In genomic region chr12:111766608-111767361, GRCh38 we compare ENCODE assay signal across 8 cellular contexts. TPM values are rescaled to one million over a fixed set of nuclear protein-coding genes. Genes with fewer than 3 reads are reported as not detected.
DNase-seq lines count a peak whose midpoint lies in the region; FAIRE-seq and TF ChIP-seq lines count a peak whose summit lies in the region.

Gene ALDH2, plus strand, starts transcription at chr12:111766933. Its CDS starts 50 bp downstream, at chr12:111766983.

- in situ Hi-C loops in KBM-7 (cut with MboI; ENCODE audit: low pct_unique_long_range_greater_than_20kb, low sequenced_read_pairs), result no loop called here

- intact Hi-C loops in head of caudate nucleus (cut with DNase I), result no loop called here
- intact Hi-C loops in uterus (cut with DNase I; ENCODE audit: low total_unique reads), result no loop called here

- no peaks in the 10 kb centered on the region for H3K36me3 ChIP-seq in uterus

- peaks cover 3% of the 10 kb centered on the region for H3K36me3 Mint-ChIP-seq in activated naive CD8-positive, alpha-beta T cell treated with anti-CD3 and anti-CD28 coated beads for 36 hours

- H3K27me3 Mint-ChIP-seq in activated naive CD8-positive, alpha-beta T cell treated with anti-CD3 and anti-CD28 coated beads for 36 hours, result peaks cover 32% of the 10 kb centered on the region

- H3K4me1 Mint-ChIP-seq in activated naive CD8-positive, alpha-beta T cell treated with anti-CD3 and anti-CD28 coated beads for 36 hours, result peaks cover 9% of the 10 kb centered on the region

- peaks cover 8 to 10% of the 10 kb centered on the region in 2 donors for H3K4me1 ChIP-seq in uterus

- peak within 1 kb of the TSS; percentile 76 to 86 for H3K4me3 ChIP-seq in uterus

- peak within 1 kb of the TSS; percentile 78 for H3K4me3 Mint-ChIP-seq in activated naive CD8-positive, alpha-beta T cell treated with anti-CD3 and anti-CD28 coated beads for 36 hours

- no peak for FAIRE-seq in D721Med (lab: Jason Lieb, UNC)

- TF ChIP-seq CTCF in D721Med (IDR thresholded peaks at IDR 0.05; ENCODE audit: insufficient read depth, missing control alignments) (no peak), uterus (IDR thresholded peaks at IDR 0.05) (peak in 2 of 4 experiments; percentile 29 to 32)

- H3K9me3 Mint-ChIP-seq in activated naive CD8-positive, alpha-beta T cell treated with anti-CD3 and anti-CD28 coated beads for 36 hours, result no peaks in the 10 kb centered on the region

- H3K27ac Mint-ChIP-seq in activated naive CD8-positive, alpha-beta T cell treated with anti-CD3 and anti-CD28 coated beads for 36 hours, result peak within 1 kb of the TSS; percentile 74

- H3K9me3 ChIP-seq in uterus, result no peaks in the 10 kb centered on the region

- H3K27ac ChIP-seq in uterus, result peak within 1 kb of the TSS; percentile 83 to 92

- H3K27me3 ChIP-seq in uterus, result no peaks in the 10 kb centered on the region

- DNase-seq in D721Med (ENCODE audit: insufficient read length, low spot score) (peak; percentile 87), HCEC 1CT (peak; percentile 20), NCI-H82 (lab: John Stamatoyannopoulos, UW) (peak; percentile 88), head of caudate nucleus (peak; percentile 26 to 91 (median 81)), occipital lobe (lab: John Stamatoyannopoulos, UW) (peak; percentile 75), uterus (peak; percentile 81 to 82), KBM-7 (no peak)
- DNase-seq in activated naive CD8-positive, alpha-beta T cell treated with anti-CD3 and anti-CD28 coated beads for 36 hours, result peak; percentile 53

- TF ChIP-seq POLR2A in uterus (IDR thresholded peaks at IDR 0.05), result peak; percentile 72 to 90

RNA-seq across cellular contexts. Expression of gene ALDH2, which starts in this region (rescaled TPM):
- total RNA-seq in activated naive CD8-positive, alpha-beta T cell treated with anti-CD3 and anti-CD28 coated beads for 36 hours, result 1 to 10 TPM; 1.4 to 1.6 TPM
- total RNA-seq in occipital lobe (15.4 TPM), uterus (100 to 1,000 TPM in 1 of 4 donors, 10 to 100 TPM in 3; 13.1 to 102 (median 73.5) TPM)
